ENCODE assay signal across 1 cellular context in genomic region chr2:149399934-149400615, GRCh38.
TF ChIP-seq lines count a peak whose summit lies in the region.

No MANE protein-coding gene starts in this region.

TF ChIP-seq in GM23338, 12 proteins besides CTCF, POLR2A, EP300 and RAD21 (continued from another document):
- TF ChIP-seq ZNF462 (CRISPR knock-in tag; IDR thresholded peaks at IDR 0.05) (no peak), POLR2AphosphoS5 (IDR thresholded peaks at IDR 0.05; ENCODE audit: low read depth) (no peak)
TF ChIP-seq in GM23338: peak in this region for 0.
